Comparison of ENCODE assay signal across 10 cellular contexts in the genomic region with DNA sequence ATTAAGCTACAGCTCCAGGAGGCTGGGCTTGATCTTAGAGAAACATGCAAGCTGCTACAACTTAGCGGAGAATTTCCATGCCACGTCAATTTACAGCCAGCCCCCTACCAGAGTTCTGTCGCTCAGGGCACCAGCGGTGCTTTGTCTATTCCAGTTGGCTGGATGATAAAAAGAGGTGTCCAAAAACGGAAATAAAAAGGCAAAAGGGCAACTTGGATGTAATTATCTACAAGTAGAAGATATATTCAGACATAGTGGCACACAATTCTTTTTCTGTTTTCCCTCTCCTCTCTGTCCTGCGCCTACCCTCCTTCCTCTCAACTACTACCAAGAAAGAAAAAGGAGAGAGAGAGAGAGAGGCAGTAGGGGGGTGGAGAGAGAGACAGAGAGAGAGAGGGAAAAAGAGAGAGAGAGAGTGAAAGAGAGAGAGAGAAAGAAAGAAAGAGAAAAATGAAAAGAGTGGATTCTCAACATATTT. TPM values are rescaled to one million over a fixed set of nuclear protein-coding genes. Genes with fewer than 3 reads are reported as not detected.
A peak's percentile ranks its signal among the peaks of the same experiment; 100 is the strongest.
DNase-seq lines count a peak whose midpoint lies in the region; ATAC-seq and TF ChIP-seq lines count a peak whose summit lies in the region.
"Had no signal": no experiment of that assay in that cellular context is flagged by ENCODE, and none has a peak within 500 bp of the region (broad histone marks: within the 10 kb centered on the region; RNA-seq: fewer than 3 reads in every experiment).

No MANE protein-coding gene starts in this region.

- no peak for TF ChIP-seq CTCF in thoracic aorta (IDR thresholded peaks at IDR 0.05)

- H3K27ac ChIP-seq in mesodermal cell (ENCODE audit: low read depth, low read length, severe bottlenecking) (peak overlapping the region; percentile 68), thoracic aorta (peak overlapping the region; percentile 80 to 87)

- DNase-seq in LHCN-M2 (ENCODE audit: low read depth) (peak; percentile 52), epidermal melanocyte (ENCODE audit: insufficient read length, low spot score) (peak; percentile 64), thoracic aorta (ENCODE audit: low spot score) (no peak), HuH-7.5 (ENCODE audit: low spot score) (no peak)
- DNase-seq in activated T-cell treated with anti-CD3 and anti-CD28 coated beads, Interleukin-2, amount 50 U/mL, for 1 hour: no peak
- no peak for DNase-seq in activated effector memory CD4-positive, alpha-beta T cell treated with anti-CD3 and anti-CD28 coated beads, Interleukin-2, amount 50 U/mL, for 16 hours
- DNase-seq: activated effector memory CD4-positive, alpha-beta T cell treated with Interleukin-2 at 50 U/mL for 16 hours; SHP77 treated with DMSO at 0.1 percent for 48 hours had no signal

- no peaks in the 10 kb centered on the region for H3K9me3 ChIP-seq in mesodermal cell (ENCODE audit: control insufficient read depth, low read length)
- H3K9me3 ChIP-seq in thoracic aorta: no peaks in the 10 kb centered on the region

- no peaks in the 10 kb centered on the region for H3K27me3 ChIP-seq in thoracic aorta (replicated peaks; ENCODE audit: insufficient read depth)

- H3K4me1 ChIP-seq in mesodermal cell (ENCODE audit: control insufficient read depth, insufficient read depth, low read length, poor library complexity, severe bottlenecking) (peaks cover 14% of the 10 kb centered on the region), thoracic aorta (ENCODE audit: control insufficient read depth in 1 of 2, low read depth in 2 of 2) (peaks cover 0 to 22% of the 10 kb centered on the region in 2 donors)

- WGBS in mesodermal cell (ENCODE audit: insufficient coverage in 2 of 2), 2 experiments: 0% methylated on average over 2 of the region's 6 CpGs; no CpG with 5 or more reads in 1 of the 2 experiments

- ATAC-seq in thoracic aorta (ENCODE audit: insufficient number of reproducible peaks, low FRiP score, low read depth) (no peak), HG02571 (IDR thresholded peaks at IDR 0.05; ENCODE audit: unreplicated experiment) (no peak)

- H3K36me3 ChIP-seq in mesodermal cell (ENCODE audit: control insufficient read depth, insufficient read depth, low read length) (peaks cover 4% of the 10 kb centered on the region), thoracic aorta (no peaks in the 10 kb centered on the region)

- H3K4me3 ChIP-seq in mesodermal cell (ENCODE audit: extremely low read depth, insufficient read depth, low read length, poor library complexity, severe bottlenecking) (peak overlapping the region; percentile 50), thoracic aorta (peak overlapping the region; percentile 84)

RNA-seq across cellular contexts. Expression of a gene that starts 0.4 kb away (rescaled TPM):
- total RNA-seq in LHCN-M2 (2014; rRNA removed): 0.40 and 0.83 TPM in 2 replicates
- 0.35 TPM for polyA plus RNA-seq in LHCN-M2 (2012)
- polyA plus RNA-seq in mesodermal cell (2013, experiment 1 of 2): 24.1 TPM
- polyA plus RNA-seq in mesodermal cell (2013, experiment 2 of 2): 25.7 TPM
- total RNA-seq in thoracic aorta: 10 to 100 TPM in 1 of 2 donors, 1 to 10 TPM in 1; 9.3 to 18.9 TPM

RNA-seq across cellular contexts. Expression of a gene that starts 29.4 kb away (rescaled TPM):
- total RNA-seq in LHCN-M2 (2014; rRNA removed): 4.4 and 5.9 TPM in 2 replicates
- polyA plus RNA-seq in LHCN-M2 (2012): 1.8 TPM
- polyA plus RNA-seq in mesodermal cell (2013, experiment 1 of 2): 5.3 TPM
- polyA plus RNA-seq in mesodermal cell (2013, experiment 2 of 2): 4.5 TPM
- total RNA-seq in thoracic aorta: 10 to 100 TPM in 1 of 2 donors, 1 to 10 TPM in 1; 1.5 to 12.3 TPM

Comparison
In these comparisons a context has a peak if more than half of its experiments do, and no peak if none do; other contexts are left out.
1. DNase-seq: peak in LHCN-M2 (single experiment) and epidermal melanocyte (single experiment); none in thoracic aorta (single experiment), HuH-7.5 (single experiment), activated T-cell treated with anti-CD3 and anti-CD28 coated beads, Interleukin-2, amount 50 U/mL, for 1 hour (single experiment) and activated effector memory CD4-positive, alpha-beta T cell treated with anti-CD3 and anti-CD28 coated beads, Interleukin-2, amount 50 U/mL, for 16 hours (single experiment).